9 cellular contexts compared by ENCODE assay signal in genomic region chr6:70669133-70669532, GRCh38. TPM values are rescaled to one million over a fixed set of nuclear protein-coding genes. Genes with fewer than 3 reads are reported as not detected.
DNase-seq lines count a peak whose midpoint lies in the region; ATAC-seq and TF ChIP-seq lines count a peak whose summit lies in the region.
"Had no signal": no experiment of that assay in that cellular context is flagged by ENCODE, and none has a peak within 500 bp of the region (broad histone marks: within the 10 kb centered on the region; RNA-seq: fewer than 3 reads in every experiment).

No MANE protein-coding gene starts in this region.

- 72% methylated on average over 4 of the region's 4 CpGs for WGBS in SK-N-SH (ENCODE audit: low lambda C conversion rate)

- no peak for TF ChIP-seq EP300 in SK-N-SH (IDR thresholded peaks at IDR 0.05; ENCODE audit: borderline replicate concordance in 1 of 2, low read depth in 1 of 2, low read length in 1 of 2)

- no peaks in the 10 kb centered on the region for H3K9me3 Mint-ChIP-seq in T-cell
- no peaks in the 10 kb centered on the region for H3K9me3 Mint-ChIP-seq in stimulated activated naive B cell treated with anti-CD40 and anti-IgM and Interleukin-4, amounts not matched to agents 10 μg/mL and 1 μg/mL and 100 μg/mL, for 72 hours

- peak overlapping the region; percentile 100; the same call in 1 of the 2 replicates for H2AFZ ChIP-seq in SK-N-SH (ENCODE audit: low read depth)

- peaks cover 64 to 71% (median 66%) of the 10 kb centered on the region in 3 donors for H3K4me1 Mint-ChIP-seq in T-cell
- H3K4me1 Mint-ChIP-seq in stimulated activated naive B cell treated with anti-CD40 and anti-IgM and Interleukin-4, amounts not matched to agents 10 μg/mL and 1 μg/mL and 100 μg/mL, for 72 hours = peaks cover 27 to 66% of the 10 kb centered on the region in 2 donors

- TF ChIP-seq CTCF in SK-N-SH (IDR thresholded peaks at IDR 0.05) = no peak

- H3K36me3 ChIP-seq in SK-N-SH (replicated peaks in 1 of 2; ENCODE audit: control insufficient read depth in 1 of 2, insufficient read depth in 2 of 2, low read length in 1 of 2) = no peaks in the 10 kb centered on the region

- peak overlapping the region; percentile 74 to 81 for H3K27ac Mint-ChIP-seq in T-cell
- peak overlapping the region; percentile 87 for H3K27ac Mint-ChIP-seq in stimulated activated naive B cell treated with anti-CD40 and anti-IgM and Interleukin-4, amounts not matched to agents 10 μg/mL and 1 μg/mL and 100 μg/mL, for 72 hours

- POLR2A ChIA-PET in SK-N-SH (lab: Yijun Ruan, JAX) (interaction anchor here (0.8 kb wide), 1 partner anchor 102 kb away, joined by 3 read pairs; the partner anchor contains the start of gene SDHAF4), T-cell (lab: Charles Lee) (interaction anchor here in 1 of 2 donors (0.5 kb wide), 1 partner anchor 387 kb away, joined by 3 read pairs; no protein-coding TSS in a partner anchor)

- H3K4me2 ChIP-seq in SK-N-SH = peak overlapping the region; percentile 89

- H3K36me3 Mint-ChIP-seq in T-cell = no peaks in the 10 kb centered on the region
- H3K36me3 Mint-ChIP-seq in stimulated activated naive B cell treated with anti-CD40 and anti-IgM and Interleukin-4, amounts not matched to agents 10 μg/mL and 1 μg/mL and 100 μg/mL, for 72 hours = peaks cover 3 to 5% of the 10 kb centered on the region in 2 donors

- H3K9ac ChIP-seq in SK-N-SH = peak overlapping the region; percentile 79; the same call in 1 of the 2 replicates

- H3F3A ChIP-seq in SK-N-SH (replicated peaks; ENCODE audit: insufficient read depth) = no peaks in the 10 kb centered on the region

- no peaks in the 10 kb centered on the region for H3K27me3 Mint-ChIP-seq in T-cell
- no peaks in the 10 kb centered on the region for H3K27me3 Mint-ChIP-seq in stimulated activated naive B cell treated with anti-CD40 and anti-IgM and Interleukin-4, amounts not matched to agents 10 μg/mL and 1 μg/mL and 100 μg/mL, for 72 hours

- H3K4me3 Mint-ChIP-seq in T-cell = peak overlapping the region; percentile 85 to 93 (median 86)
- peak overlapping the region; percentile 89 to 93 for H3K4me3 Mint-ChIP-seq in stimulated activated naive B cell treated with anti-CD40 and anti-IgM and Interleukin-4, amounts not matched to agents 10 μg/mL and 1 μg/mL and 100 μg/mL, for 72 hours

- ATAC-seq in SK-N-SH treated with all-trans-retinoic acid at 6 μM for 48 hours = no peak
- no peak for ATAC-seq in T-cell (replicated peaks in 1 of 4)
- no peak for ATAC-seq in stimulated activated naive B cell treated with anti-CD40 and anti-IgM and Interleukin-4, amounts not matched to agents 10 μg/mL and 1 μg/mL and 100 μg/mL, for 72 hours (replicated peaks)
- ATAC-seq in GM19463 (IDR thresholded peaks at IDR 0.05; ENCODE audit: unreplicated experiment) = no peak

- no peak for TF ChIP-seq RAD21 in SK-N-SH (IDR thresholded peaks at IDR 0.05; ENCODE audit: low read length)

- H3K27me3 ChIP-seq in SK-N-SH (ENCODE audit: insufficient read depth) = no peaks in the 10 kb centered on the region

- peaks cover 52% of the 10 kb centered on the region for H3K79me2 ChIP-seq in SK-N-SH (ENCODE audit: insufficient read depth)

- CTCF ChIA-PET in SK-N-SH (lab: Yijun Ruan, JAX) (interaction anchor here (1.1 to 2.9 kb wide), 5 partner anchors 10 to 359 kb away, joined by 3 to 10 read pairs (median 5); no protein-coding TSS in a partner anchor), T-cell (lab: Charles Lee) (interaction anchor here (0.6 to 1.8 kb wide), 4 partner anchors 9 to 564 kb away, joined by 3 to 6 read pairs (median 4); no protein-coding TSS in a partner anchor)

- peaks cover 4 to 5% of the 10 kb centered on the region in 2 experiments; a peak in 3 of 4 replicates for H3K4me1 ChIP-seq in SK-N-SH (ENCODE audit: control insufficient read depth in 1 of 2, insufficient read depth in 2 of 2, low read depth in 1 of 2, low read length in 1 of 2)

- no peak for DNase-seq in SK-N-SH
- DNase-seq in T-cell = no peak
- peak; percentile 16 for DNase-seq in hepatic stellate cell (ENCODE audit: low spot score)
- DNase-seq in stimulated activated naive B cell treated with anti-CD40 and anti-IgM and Interleukin-4, amounts not matched to agents 10 μg/mL and 1 μg/mL and 100 μg/mL, for 72 hours = no peak
- no peak for DNase-seq in 8988T
- no peak for DNase-seq in NCI-H2081 (lab: John Stamatoyannopoulos, UW)
- DNase-seq: NCI-H1436 treated with DMSO at 0.1 percent for 48 hours had no signal

- H3K4me3 ChIP-seq in SK-N-SH (ENCODE audit: low read depth in 2 of 2, low read length in 1 of 2) = peak overlapping the region; percentile 79 to 93; a peak in 2 of 4 replicates

- no peaks in the 10 kb centered on the region; the same call in 1 of the 2 replicates for H4K20me1 ChIP-seq in SK-N-SH (ENCODE audit: insufficient read depth)

- H3K9me3 ChIP-seq in SK-N-SH = no peaks in the 10 kb centered on the region

- H3K9me2 ChIP-seq in SK-N-SH = no peaks in the 10 kb centered on the region

- no peak overlapping the region; a peak in 1 of 4 replicates for H3K27ac ChIP-seq in SK-N-SH (ENCODE audit: low read depth in 2 of 2, low read length in 1 of 2)

TF ChIP-seq in SK-N-SH, 30 proteins besides CTCF, POLR2A, EP300 and RAD21 (continues in another document):
- TF ChIP-seq, protein P1, sequence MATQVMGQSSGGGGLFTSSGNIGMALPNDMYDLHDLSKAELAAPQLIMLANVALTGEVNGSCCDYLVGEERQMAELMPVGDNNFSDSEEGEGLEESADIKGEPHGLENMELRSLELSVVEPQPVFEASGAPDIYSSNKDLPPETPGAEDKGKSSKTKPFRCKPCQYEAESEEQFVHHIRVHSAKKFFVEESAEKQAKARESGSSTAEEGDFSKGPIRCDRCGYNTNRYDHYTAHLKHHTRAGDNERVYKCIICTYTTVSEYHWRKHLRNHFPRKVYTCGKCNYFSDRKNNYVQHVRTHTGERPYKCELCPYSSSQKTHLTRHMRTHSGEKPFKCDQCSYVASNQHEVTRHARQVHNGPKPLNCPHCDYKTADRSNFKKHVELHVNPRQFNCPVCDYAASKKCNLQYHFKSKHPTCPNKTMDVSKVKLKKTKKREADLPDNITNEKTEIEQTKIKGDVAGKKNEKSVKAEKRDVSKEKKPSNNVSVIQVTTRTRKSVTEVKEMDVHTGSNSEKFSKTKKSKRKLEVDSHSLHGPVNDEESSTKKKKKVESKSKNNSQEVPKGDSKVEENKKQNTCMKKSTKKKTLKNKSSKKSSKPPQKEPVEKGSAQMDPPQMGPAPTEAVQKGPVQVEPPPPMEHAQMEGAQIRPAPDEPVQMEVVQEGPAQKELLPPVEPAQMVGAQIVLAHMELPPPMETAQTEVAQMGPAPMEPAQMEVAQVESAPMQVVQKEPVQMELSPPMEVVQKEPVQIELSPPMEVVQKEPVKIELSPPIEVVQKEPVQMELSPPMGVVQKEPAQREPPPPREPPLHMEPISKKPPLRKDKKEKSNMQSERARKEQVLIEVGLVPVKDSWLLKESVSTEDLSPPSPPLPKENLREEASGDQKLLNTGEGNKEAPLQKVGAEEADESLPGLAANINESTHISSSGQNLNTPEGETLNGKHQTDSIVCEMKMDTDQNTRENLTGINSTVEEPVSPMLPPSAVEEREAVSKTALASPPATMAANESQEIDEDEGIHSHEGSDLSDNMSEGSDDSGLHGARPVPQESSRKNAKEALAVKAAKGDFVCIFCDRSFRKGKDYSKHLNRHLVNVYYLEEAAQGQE (IDR thresholded peaks at IDR 0.05; ENCODE audit: low read depth, low read length) = no peak
- no peak for TF ChIP-seq ELF1 (IDR thresholded peaks at IDR 0.05)

TF ChIP-seq in SK-N-SH treated with all-trans-retinoic acid at 6 μM for 48 hours, 23 proteins besides CTCF, POLR2A, EP300 and RAD21 (continues in another document):
- no peak for TF ChIP-seq PATZ1 (CRISPR knock-in tag; IDR thresholded peaks at IDR 0.05; ENCODE audit: borderline replicate concordance)
- no peak for TF ChIP-seq BACH2 (CRISPR knock-in tag; IDR thresholded peaks at IDR 0.05; ENCODE audit: borderline replicate concordance)
- no peak for TF ChIP-seq GLIS3 (CRISPR knock-in tag; IDR thresholded peaks at IDR 0.05)
- TF ChIP-seq CSRNP3 (CRISPR knock-in tag; IDR thresholded peaks at IDR 0.05) = no peak
- no peak for TF ChIP-seq TOX (CRISPR knock-in tag; IDR thresholded peaks at IDR 0.05; ENCODE audit: borderline replicate concordance)
- no peak for TF ChIP-seq ESRRG (CRISPR knock-in tag; IDR thresholded peaks at IDR 0.05)
- TF ChIP-seq ZNF565 (CRISPR knock-in tag; conservative IDR thresholded peaks at IDR 0.05; ENCODE audit: low read depth) = no peak

RNA-seq across cellular contexts. Expression of gene SMAP1, which starts 1.4 kb away (rescaled TPM):
- 11.9 and 12.6 TPM in 2 replicates for polyA plus RNA-seq in SK-N-SH (2012; rRNA removed)
- 14.3 and 15.3 TPM in 2 replicates for polyA plus RNA-seq in SK-N-SH (2012; cell fraction: cytosol; rRNA removed)
- polyA plus RNA-seq in SK-N-SH (2012; cell fraction: nucleus; rRNA removed) = 12.9 and 14.2 TPM in 2 replicates
- 10 to 100 TPM; 27.1 to 32.3 (median 31.9) TPM for total RNA-seq in T-cell
